Comparison of ENCODE assay signal across 1 cellular context in the genomic region with DNA sequence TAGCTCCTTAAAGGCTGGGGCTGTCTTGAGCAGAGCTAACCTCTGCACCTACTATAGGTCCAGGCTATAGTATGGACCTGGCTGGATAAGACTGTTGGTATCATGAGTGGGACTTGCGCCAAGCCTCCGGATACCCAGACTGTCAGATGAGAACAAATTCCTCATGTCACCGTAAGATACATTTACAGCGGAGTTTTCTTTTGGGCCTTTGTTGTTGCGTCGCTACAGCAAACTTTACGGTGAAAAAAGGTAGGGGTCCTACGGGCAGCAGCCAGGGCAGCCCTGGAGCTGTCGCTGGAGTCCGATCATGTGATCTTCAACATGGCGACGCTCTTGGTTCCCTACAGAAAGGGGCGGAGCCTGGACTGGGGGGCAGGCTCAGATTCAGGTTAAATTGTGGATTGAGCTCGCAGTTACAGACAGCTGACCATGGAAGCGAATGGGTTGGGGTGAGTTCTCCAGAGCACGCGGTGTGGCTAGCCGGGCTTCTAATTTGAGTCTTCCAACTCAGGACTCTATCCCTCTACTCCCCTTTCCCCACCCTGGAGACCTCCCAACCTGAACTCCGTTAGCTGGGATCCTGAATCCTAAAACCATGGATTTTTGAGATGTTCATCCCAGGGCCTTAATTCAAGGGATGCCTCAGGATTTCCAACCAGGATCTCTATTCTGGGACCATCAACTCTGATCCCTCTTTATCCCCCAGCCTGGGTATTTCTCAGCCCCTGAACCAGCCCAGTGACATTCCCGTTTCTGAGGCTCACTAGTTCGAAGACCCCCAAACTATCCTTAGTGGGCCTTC.
A peak's percentile ranks its signal among the peaks of the same experiment; 100 is the strongest.
TF ChIP-seq lines count a peak whose summit lies in the region.

UROD (plus strand) TSS at position 418 of the 802 bp plus-strand sequence; CDS start at position 430, 12 bp downstream.

TF ChIP-seq in HepG2, 621 proteins besides CTCF, POLR2A, EP300 and RAD21 (continued from another document and continues in another):
- TF ChIP-seq KIAA2018 (CRISPR knock-in tag; IDR thresholded peaks at IDR 0.05; ENCODE audit: borderline replicate concordance) (no peak), ZNF878 (CRISPR knock-in tag; IDR thresholded peaks at IDR 0.05) (peak; percentile 49; the same call in 1 of the 2 replicates), ADNP (CRISPR knock-in tag; IDR thresholded peaks at IDR 0.05) (no peak), MEIS2 (CRISPR knock-in tag; IDR thresholded peaks at IDR 0.05) (0 out of 2 replicates have a peak, but pooled peaks have one; percentile 44), CBX2 (IDR thresholded peaks at IDR 0.05; ENCODE audit: low read depth, low read length) (no peak), CBX2 (CRISPR knock-in tag; IDR thresholded peaks at IDR 0.05; ENCODE audit: low read depth) (no peak), ZFAT (CRISPR knock-in tag; conservative IDR thresholded peaks at IDR 0.05) (peak; percentile 48; the same call in 1 of the 2 replicates), ZNF331 (CRISPR knock-in tag; IDR thresholded peaks at IDR 0.05) (no peak; the same call in 1 of the 2 replicates), ZNF430 (CRISPR knock-in tag; IDR thresholded peaks at IDR 0.05) (no peak), RFX5 (IDR thresholded peaks at IDR 0.05; ENCODE audit: low read depth, low read length) (no peak), FOXO1 (CRISPR knock-in tag; IDR thresholded peaks at IDR 0.05) (no peak), ZNF230 (CRISPR knock-in tag; IDR thresholded peaks at IDR 0.05) (no peak), GMEB1 (CRISPR knock-in tag; IDR thresholded peaks at IDR 0.05; ENCODE audit: borderline replicate concordance) (no peak), FOXK1 (CRISPR knock-in tag; IDR thresholded peaks at IDR 0.05; ENCODE audit: borderline replicate concordance, low read depth) (peak; percentile 79; the same call in 1 of the 2 replicates), TFE3 (CRISPR knock-in tag; IDR thresholded peaks at IDR 0.05) (peak; percentile 90), SIX4 (CRISPR knock-in tag; IDR thresholded peaks at IDR 0.05) (0 out of 2 replicates have a peak, but pooled peaks have one; percentile 41), AKAP8 (CRISPR knock-in tag; IDR thresholded peaks at IDR 0.05) (no peak), ZSCAN9 (CRISPR knock-in tag; IDR thresholded peaks at IDR 0.05; ENCODE audit: borderline replicate concordance) (no peak), SKIL (CRISPR knock-in tag; IDR thresholded peaks at IDR 0.05; ENCODE audit: borderline replicate concordance) (no peak), NR1H2 (CRISPR knock-in tag; IDR thresholded peaks at IDR 0.05; ENCODE audit: borderline replicate concordance, low read depth) (no peak), ZNF768 (CRISPR knock-in tag; IDR thresholded peaks at IDR 0.05) (no peak), ZNF605 (CRISPR knock-in tag; IDR thresholded peaks at IDR 0.05) (0 out of 2 replicates have a peak, but pooled peaks have one; percentile 20), BHLHE40 (IDR thresholded peaks at IDR 0.05; ENCODE audit: low read length) (no peak), KLF15 (CRISPR knock-in tag; IDR thresholded peaks at IDR 0.05; ENCODE audit: borderline replicate concordance) (no peak), ZNF577 (CRISPR knock-in tag; IDR thresholded peaks at IDR 0.05; ENCODE audit: borderline replicate concordance, low read depth) (no peak), NFRKB (IDR thresholded peaks at IDR 0.05) (no peak), MZF1 (CRISPR knock-in tag; IDR thresholded peaks at IDR 0.05; ENCODE audit: borderline replicate concordance) (no peak), HES4 (CRISPR knock-in tag; IDR thresholded peaks at IDR 0.05; ENCODE audit: borderline replicate concordance) (no peak), HDAC1 (CRISPR knock-in tag; IDR thresholded peaks at IDR 0.05) (peak; percentile 89), ZNF264 (CRISPR knock-in tag; IDR thresholded peaks at IDR 0.05) (no peak; the same call in 1 of the 2 replicates), FOXP4 (CRISPR knock-in tag; IDR thresholded peaks at IDR 0.05) (no peak), ZNF749 (CRISPR knock-in tag; IDR thresholded peaks at IDR 0.05; ENCODE audit: borderline replicate concordance) (no peak), ARNTL (CRISPR knock-in tag; IDR thresholded peaks at IDR 0.05) (no peak), WIZ (CRISPR knock-in tag; IDR thresholded peaks at IDR 0.05) (no peak), FOXA3 (CRISPR knock-in tag; IDR thresholded peaks at IDR 0.05) (peak; percentile 49; the same call in 1 of the 2 replicates)
- TF ChIP-seq, protein P1, sequence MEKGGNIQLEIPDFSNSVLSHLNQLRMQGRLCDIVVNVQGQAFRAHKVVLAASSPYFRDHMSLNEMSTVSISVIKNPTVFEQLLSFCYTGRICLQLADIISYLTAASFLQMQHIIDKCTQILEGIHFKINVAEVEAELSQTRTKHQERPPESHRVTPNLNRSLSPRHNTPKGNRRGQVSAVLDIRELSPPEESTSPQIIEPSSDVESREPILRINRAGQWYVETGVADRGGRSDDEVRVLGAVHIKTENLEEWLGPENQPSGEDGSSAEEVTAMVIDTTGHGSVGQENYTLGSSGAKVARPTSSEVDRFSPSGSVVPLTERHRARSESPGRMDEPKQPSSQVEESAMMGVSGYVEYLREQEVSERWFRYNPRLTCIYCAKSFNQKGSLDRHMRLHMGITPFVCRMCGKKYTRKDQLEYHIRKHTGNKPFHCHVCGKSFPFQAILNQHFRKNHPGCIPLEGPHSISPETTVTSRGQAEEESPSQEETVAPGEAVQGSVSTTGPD (CRISPR knock-in tag; IDR thresholded peaks at IDR 0.05) = no peak
- TF ChIP-seq, protein P2, sequence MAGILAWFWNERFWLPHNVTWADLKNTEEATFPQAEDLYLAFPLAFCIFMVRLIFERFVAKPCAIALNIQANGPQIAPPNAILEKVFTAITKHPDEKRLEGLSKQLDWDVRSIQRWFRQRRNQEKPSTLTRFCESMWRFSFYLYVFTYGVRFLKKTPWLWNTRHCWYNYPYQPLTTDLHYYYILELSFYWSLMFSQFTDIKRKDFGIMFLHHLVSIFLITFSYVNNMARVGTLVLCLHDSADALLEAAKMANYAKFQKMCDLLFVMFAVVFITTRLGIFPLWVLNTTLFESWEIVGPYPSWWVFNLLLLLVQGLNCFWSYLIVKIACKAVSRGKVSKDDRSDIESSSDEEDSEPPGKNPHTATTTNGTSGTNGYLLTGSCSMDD (CRISPR knock-in tag; IDR thresholded peaks at IDR 0.05) = no peak
- TF ChIP-seq, protein P3, sequence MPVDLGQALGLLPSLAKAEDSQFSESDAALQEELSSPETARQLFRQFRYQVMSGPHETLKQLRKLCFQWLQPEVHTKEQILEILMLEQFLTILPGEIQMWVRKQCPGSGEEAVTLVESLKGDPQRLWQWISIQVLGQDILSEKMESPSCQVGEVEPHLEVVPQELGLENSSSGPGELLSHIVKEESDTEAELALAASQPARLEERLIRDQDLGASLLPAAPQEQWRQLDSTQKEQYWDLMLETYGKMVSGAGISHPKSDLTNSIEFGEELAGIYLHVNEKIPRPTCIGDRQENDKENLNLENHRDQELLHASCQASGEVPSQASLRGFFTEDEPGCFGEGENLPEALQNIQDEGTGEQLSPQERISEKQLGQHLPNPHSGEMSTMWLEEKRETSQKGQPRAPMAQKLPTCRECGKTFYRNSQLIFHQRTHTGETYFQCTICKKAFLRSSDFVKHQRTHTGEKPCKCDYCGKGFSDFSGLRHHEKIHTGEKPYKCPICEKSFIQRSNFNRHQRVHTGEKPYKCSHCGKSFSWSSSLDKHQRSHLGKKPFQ (CRISPR knock-in tag; IDR thresholded peaks at IDR 0.05; ENCODE audit: insufficient replicate concordance) = no peak
